8 cellular contexts compared by ENCODE assay signal in the genomic region with DNA sequence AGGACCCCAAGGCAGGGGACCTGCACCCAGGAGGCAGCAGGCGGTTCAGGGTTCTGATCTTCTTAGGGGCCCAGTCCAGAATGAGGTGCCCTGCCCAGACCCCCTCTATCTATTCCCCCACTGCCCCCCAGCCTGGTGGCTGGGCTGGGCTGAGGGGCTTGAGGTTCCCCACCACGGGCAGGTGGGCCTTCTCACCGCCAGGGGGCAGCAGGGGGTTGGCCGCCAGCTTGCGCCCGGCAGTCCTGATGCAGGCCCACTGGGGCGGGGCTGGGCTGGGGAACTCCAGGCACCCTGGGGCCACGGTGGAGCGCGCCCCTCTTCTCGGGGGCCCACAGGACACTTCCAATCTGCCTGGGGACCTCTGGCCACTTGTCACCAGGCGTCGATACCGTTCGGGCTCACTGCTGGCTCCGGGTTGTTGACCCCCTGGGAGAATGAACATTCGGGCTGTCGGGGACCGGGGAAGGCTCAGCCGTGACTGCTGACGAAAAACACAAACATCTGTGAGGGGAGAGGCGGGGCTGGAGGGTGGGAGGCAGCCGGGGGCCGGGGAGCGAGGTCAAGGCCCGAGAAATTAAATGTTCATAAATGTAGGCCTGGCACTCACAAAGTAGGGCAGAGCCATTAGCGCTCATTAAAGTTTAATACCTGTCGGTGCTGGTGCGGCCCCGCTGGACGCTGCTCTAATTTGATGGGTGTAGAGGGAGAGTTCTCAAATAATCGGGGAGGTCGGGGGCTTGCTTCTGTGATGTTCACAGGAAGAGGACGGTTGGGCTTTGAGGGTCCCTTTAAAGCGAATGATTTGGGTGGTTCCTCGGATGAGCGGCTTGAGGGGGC.
A peak's percentile ranks its signal among the peaks of the same experiment; 100 is the strongest.
DNase-seq lines count a peak whose midpoint lies in the region; ATAC-seq and TF ChIP-seq lines count a peak whose summit lies in the region.

No MANE protein-coding gene starts in this region.

- TF ChIP-seq CTCF in C4-2B (conservative IDR thresholded peaks at IDR 0.05), result peak; percentile 82
- TF ChIP-seq CTCF in HL-60 (IDR thresholded peaks at IDR 0.05; ENCODE audit: insufficient read depth, low read length), result peak; percentile 22

- H3K27ac ChIP-seq in C4-2B, result no peak overlapping the region
- H3K27ac ChIP-seq in HL-60 (replicated peaks), result no peak overlapping the region

- no peak overlapping the region for H3K4me3 Mint-ChIP-seq in central memory CD8-positive, alpha-beta T cell
- H3K4me3 Mint-ChIP-seq in memory B cell, result no peak overlapping the region

- peaks cover 12% of the 10 kb centered on the region for H3K27me3 Mint-ChIP-seq in central memory CD8-positive, alpha-beta T cell
- H3K27me3 Mint-ChIP-seq in memory B cell, result peaks cover 12% of the 10 kb centered on the region

- H3K36me3 Mint-ChIP-seq in central memory CD8-positive, alpha-beta T cell (ENCODE audit: insufficient read depth), result no peaks in the 10 kb centered on the region
- H3K36me3 Mint-ChIP-seq in memory B cell, result no peaks in the 10 kb centered on the region

- no peaks in the 10 kb centered on the region for H3K4me1 Mint-ChIP-seq in central memory CD8-positive, alpha-beta T cell
- peaks cover 2% of the 10 kb centered on the region for H3K4me1 Mint-ChIP-seq in memory B cell

- ATAC-seq in central memory CD8-positive, alpha-beta T cell (replicated peaks; ENCODE audit: extremely low read depth, poor library complexity, severe bottlenecking), result peak; percentile 49
- peak; percentile 89 for ATAC-seq in memory B cell (ENCODE audit: low read depth)
- ATAC-seq in GM18873 (IDR thresholded peaks at IDR 0.05; ENCODE audit: low FRiP score, unreplicated experiment), result no peak

- H3K27ac Mint-ChIP-seq in central memory CD8-positive, alpha-beta T cell (ENCODE audit: low read depth), result no peak overlapping the region
- no peak overlapping the region for H3K27ac Mint-ChIP-seq in memory B cell

- peak in 1 of 2 experiments; percentile 35 for DNase-seq in HL-60 (ENCODE audit: low read depth in 1 of 2, low spot score in 1 of 2)
- DNase-seq in activated CD4-positive, CD25-positive, alpha-beta regulatory T cell treated with anti-CD3 and anti-CD28 coated beads, Interleukin-2, amount 50 U/mL, for 72 hours, result peak; percentile 77
- DNase-seq in central memory CD8-positive, alpha-beta T cell (ENCODE audit: low spot score in 2 of 2), result peak; percentile 38 to 58
- peak; percentile 77 to 81 for DNase-seq in memory B cell (ENCODE audit: low spot score in 2 of 2)
- peak; percentile 50 to 52 for DNase-seq in stimulated activated CD8-positive, alpha-beta memory T cell treated with anti-CD3 and anti-CD28 coated beads, Interleukin-4, amount 100 ng/mL, for 4 hours (ENCODE audit: low read depth in 2 of 2, low spot score in 1 of 2)
- DNase-seq in NCI-H2029 treated with DMSO at 0.1 percent for 48 hours (lab: John Stamatoyannopoulos, UW), result no peak

- H3K27me3 ChIP-seq in HL-60 (ENCODE audit: insufficient read depth, poor library complexity, severe bottlenecking), result peaks cover 2% of the 10 kb centered on the region

- no peaks in the 10 kb centered on the region for H3K9me3 Mint-ChIP-seq in central memory CD8-positive, alpha-beta T cell
- no peaks in the 10 kb centered on the region for H3K9me3 Mint-ChIP-seq in memory B cell

- no peak overlapping the region for H3K4me3 ChIP-seq in HL-60 (replicated peaks; ENCODE audit: insufficient read depth, low read length)
